In the genomic region with DNA sequence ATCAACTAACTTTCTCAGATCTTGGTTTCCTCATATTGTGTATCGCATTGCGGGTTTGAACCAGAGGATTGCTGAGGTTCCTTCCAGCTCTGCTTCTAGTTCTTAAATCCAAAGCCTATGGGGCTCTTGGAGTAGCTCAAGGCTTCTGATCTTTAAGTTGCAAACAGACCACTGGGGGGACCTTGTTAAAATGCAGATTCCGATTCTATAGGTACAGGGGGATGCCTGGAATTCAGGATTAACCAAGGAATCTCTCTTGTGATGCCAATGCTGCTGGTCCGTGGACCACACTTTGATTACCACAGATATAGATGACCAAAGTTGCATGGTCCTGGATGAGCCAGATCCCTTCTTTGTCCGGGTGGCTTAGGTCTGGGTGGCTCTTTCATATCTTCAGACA, we compare ENCODE assay signal across 12 cellular contexts.
DNase-seq lines count a peak whose midpoint lies in the region; ATAC-seq and TF ChIP-seq lines count a peak whose summit lies in the region.
"Had no signal": no experiment of that assay in that cellular context is flagged by ENCODE, and none has a peak within 500 bp of the region (broad histone marks: within the 10 kb centered on the region; RNA-seq: fewer than 3 reads in every experiment).

No MANE protein-coding gene starts in this region.

- H3K4me2 ChIP-seq in H9 (ENCODE audit: insufficient read depth, insufficient read length, low read length), result no peak overlapping the region

- no peak overlapping the region for H2BK12ac ChIP-seq in H9 (ENCODE audit: insufficient read length, low read depth, low read length)

- H3K27me3 Mint-ChIP-seq in H9 (ENCODE audit: low read depth) (no peaks in the 10 kb centered on the region; the same call in none of the 2 replicates), WTC11 (ENCODE audit: low read depth) (no peaks in the 10 kb centered on the region; the same call in 1 of the 2 replicates)
- H3K27me3 Mint-ChIP-seq in CD8-positive, alpha-beta T cell (ENCODE audit: low read depth), result no peaks in the 10 kb centered on the region

- no peaks in the 10 kb centered on the region for H3K36me3 ChIP-seq in iPS-20b (ENCODE audit: insufficient read depth, low read depth, low read length)
- H3K36me3 ChIP-seq in CD8-positive, alpha-beta T cell (ENCODE audit: insufficient read depth, low read length), result no peaks in the 10 kb centered on the region
- H3K36me3 ChIP-seq: BE2C had no signal

- H2AK5ac ChIP-seq in H9 (ENCODE audit: insufficient read length, low read length), result no peak overlapping the region

- no peak overlapping the region for H3K9ac ChIP-seq in H9 (ENCODE audit: extremely low read depth, insufficient read length, low read length)
- H3K9ac ChIP-seq in iPS-20b (ENCODE audit: low read depth, low read length), result no peak overlapping the region

- H3K4me1 Mint-ChIP-seq in H9 (peaks cover 42 to 43% of the 10 kb centered on the region in 2 experiments), WTC11 (peaks cover 28% of the 10 kb centered on the region)
- H3K4me1 Mint-ChIP-seq in CD8-positive, alpha-beta T cell (ENCODE audit: low read depth), result peaks cover 18% of the 10 kb centered on the region

- peaks cover 3 to 4% of the 10 kb centered on the region in 2 experiments; a peak in 2 of 5 replicates for H3K9me3 Mint-ChIP-seq in H9
- peaks cover 6% of the 10 kb centered on the region for H3K9me3 Mint-ChIP-seq in WTC11
- H3K9me3 Mint-ChIP-seq in CD8-positive, alpha-beta T cell, result no peaks in the 10 kb centered on the region

- H3K4me3 Mint-ChIP-seq in H9 (no peak overlapping the region), WTC11 (no peak overlapping the region)
- H3K4me3 Mint-ChIP-seq in CD8-positive, alpha-beta T cell, result no peak overlapping the region
- H3K4me3 Mint-ChIP-seq: CD4-positive, CD25-positive, alpha-beta regulatory T cell had no signal

- H3K36me3 Mint-ChIP-seq in H9 (ENCODE audit: insufficient read depth in 1 of 3, low read depth in 3 of 3) (peaks cover 0 to 8% (median 0%) of the 10 kb centered on the region in 3 experiments; a peak in 2 of 7 replicates), WTC11 (peaks cover 2% of the 10 kb centered on the region; the same call in 1 of the 2 replicates)
- no peaks in the 10 kb centered on the region for H3K36me3 Mint-ChIP-seq in CD8-positive, alpha-beta T cell
- H3K36me3 Mint-ChIP-seq: CD4-positive, CD25-positive, alpha-beta regulatory T cell had no signal

- H3K27me3 ChIP-seq in H9 (ENCODE audit: insufficient read depth, low read length), result no peaks in the 10 kb centered on the region
- no peaks in the 10 kb centered on the region for H3K27me3 ChIP-seq in iPS-20b (ENCODE audit: insufficient read depth, low read length)
- H3K27me3 ChIP-seq in CD8-positive, alpha-beta T cell (ENCODE audit: insufficient read depth, low read length), result no peaks in the 10 kb centered on the region
- H3K27me3 ChIP-seq: BE2C had no signal

- H3K56ac ChIP-seq in H9 (ENCODE audit: insufficient read length, low read depth, low read length), result no peak overlapping the region

- H3K4ac ChIP-seq in H9 (ENCODE audit: low read depth, low read length), result no peak overlapping the region

- no peak overlapping the region for H2BK20ac ChIP-seq in H9 (ENCODE audit: low read depth, low read length, poor library complexity, severe bottlenecking)

- H3K27ac Mint-ChIP-seq in H9, result no peak overlapping the region
- no peak overlapping the region for H3K27ac Mint-ChIP-seq in WTC11
- no peak overlapping the region for H3K27ac Mint-ChIP-seq in CD8-positive, alpha-beta T cell
- H3K27ac Mint-ChIP-seq: CD4-positive, CD25-positive, alpha-beta regulatory T cell had no signal

- H3K23ac ChIP-seq in H9 (ENCODE audit: insufficient read length, low read depth, low read length), result no peak overlapping the region

- H3K14ac ChIP-seq in H9 (ENCODE audit: insufficient read depth, low read length), result no peak overlapping the region

- H2BK5ac ChIP-seq in H9 (ENCODE audit: insufficient read length, low read length), result no peak overlapping the region

- no peaks in the 10 kb centered on the region for H4K20me1 ChIP-seq in H9 (ENCODE audit: control insufficient read depth, insufficient read depth, insufficient read length)

- H2BK120ac ChIP-seq in H9 (ENCODE audit: low read depth, low read length, poor library complexity, severe bottlenecking), result no peak overlapping the region

- H3K4me1 ChIP-seq in H9 (ENCODE audit: insufficient read depth, low read length), result no peaks in the 10 kb centered on the region; the same call in 1 of the 2 replicates
- H3K4me1 ChIP-seq in iPS-20b (ENCODE audit: insufficient read depth, low read length), result no peaks in the 10 kb centered on the region
- H3K4me1 ChIP-seq in CD8-positive, alpha-beta T cell (ENCODE audit: insufficient read depth, low read length), result no peaks in the 10 kb centered on the region
- H3K4me1 ChIP-seq: BE2C, Caco-2 had no signal

- H4K91ac ChIP-seq in H9 (ENCODE audit: insufficient read length, low read depth, low read length), result no peak overlapping the region

- intact Hi-C loops in CD8-positive, alpha-beta T cell (cut with DNase I, micrococcal nuclease), result no loop called here

- no CpG with 5 or more reads among the region's 5 CpGs for WGBS in H9 (ENCODE audit: extremely low coverage, insufficient read length, low lambda C conversion rate)

- ATAC-seq in WTC11, result peak; percentile 76
- no peak for ATAC-seq in CD8-positive, alpha-beta T cell
- ATAC-seq: HepG2 had no signal

- H2BK15ac ChIP-seq in H9 (ENCODE audit: low read depth, low read length), result no peak overlapping the region

- H3K79me2 ChIP-seq in H9 (ENCODE audit: insufficient read depth, low read length), result no peaks in the 10 kb centered on the region

- DNase-seq in H9 (no peak), WTC11 (ENCODE audit: low spot score) (no peak), NCI-H2107 (lab: John Stamatoyannopoulos, UW) (no peak)
- DNase-seq in CD8-positive, alpha-beta T cell, result no peak
- no peak for DNase-seq in stimulated activated CD8-positive, alpha-beta memory T cell treated with anti-CD3 and anti-CD28 coated beads, Interleukin-4, amount 100 ng/mL, for 48 hours
- DNase-seq: ACHN; BE2C; C1 segment of cervical spinal cord; Caco-2; CD4-positive, CD25-positive, alpha-beta regulatory T cell had no signal

- no peaks in the 10 kb centered on the region for H3K79me1 ChIP-seq in H9 (ENCODE audit: insufficient read depth, low read depth, low read length, poor library complexity, severe bottlenecking)

- H4K8ac ChIP-seq in H9 (replicated peaks; ENCODE audit: insufficient read length, low read depth, low read length), result no peak overlapping the region

- no peaks in the 10 kb centered on the region for H3K23me2 ChIP-seq in H9 (ENCODE audit: insufficient read length, low read depth, low read length, poor library complexity, severe bottlenecking)

- H3K18ac ChIP-seq in H9 (ENCODE audit: insufficient read length, low read depth, low read length), result no peak overlapping the region

- TF ChIP-seq CTCF in H9 (conservative IDR thresholded peaks at IDR 0.05) (0 out of 3 replicates have a peak, but pooled peaks have one; percentile 15), WTC11 (IDR thresholded peaks at IDR 0.05) (no peak)
- no peak for TF ChIP-seq CTCF in CD8-positive, alpha-beta T cell (IDR thresholded peaks at IDR 0.05)

- POLR2A ChIA-PET in WTC11 (lab: Charles Lee), result no interaction called here
- POLR2A ChIA-PET in CD8-positive, alpha-beta T cell (lab: Charles Lee), result interaction anchor here (0.7 kb wide), 1 partner anchor 239 kb away, joined by 4 read pairs; no protein-coding TSS in a partner anchor

- CTCF ChIA-PET in WTC11 (lab: Charles Lee), result interaction anchor here (0.8 to 1.0 kb wide), 2 partner anchors 9 to 119 kb away, joined by 4 to 5 read pairs; no protein-coding TSS in a partner anchor
- CTCF ChIA-PET in CD8-positive, alpha-beta T cell (lab: Charles Lee), result interaction anchor here (0.6 kb wide), 1 partner anchor 150 kb away, joined by 3 read pairs; no protein-coding TSS in a partner anchor

- H3K27ac ChIP-seq in H9 (ENCODE audit: insufficient read length, low read depth, low read length) (no peak overlapping the region), iPS-20b (ENCODE audit: low read length) (no peak overlapping the region)
- H3K27ac ChIP-seq in CD8-positive, alpha-beta T cell (ENCODE audit: low read depth, low read length), result no peak overlapping the region

- no peak overlapping the region for H2AFZ ChIP-seq in H9 (ENCODE audit: low read length)

- no peak overlapping the region for H4K5ac ChIP-seq in H9 (ENCODE audit: insufficient read length, low read depth, low read length)

- H3K9me3 ChIP-seq in H9 (ENCODE audit: control insufficient read depth, low read depth, low read length) (no peaks in the 10 kb centered on the region), iPS-20b (ENCODE audit: insufficient read depth, low read depth, low read length) (no peaks in the 10 kb centered on the region)
- no peaks in the 10 kb centered on the region for H3K9me3 ChIP-seq in CD8-positive, alpha-beta T cell (ENCODE audit: low read length)
- H3K9me3 ChIP-seq: BE2C, Caco-2 had no signal

- H3K4me3 ChIP-seq in iPS-20b (ENCODE audit: low read length), result peak overlapping the region; percentile 1; the same call in 1 of the 2 replicates
- no peak overlapping the region for H3K4me3 ChIP-seq in CD8-positive, alpha-beta T cell (ENCODE audit: low read depth, low read length)

- no peak overlapping the region for H3T11ph ChIP-seq in H9 (ENCODE audit: low read length)

TF ChIP-seq in WTC11, 78 proteins besides CTCF, POLR2A, EP300 and RAD21 (continues in another document):
- TF ChIP-seq, protein P1, sequence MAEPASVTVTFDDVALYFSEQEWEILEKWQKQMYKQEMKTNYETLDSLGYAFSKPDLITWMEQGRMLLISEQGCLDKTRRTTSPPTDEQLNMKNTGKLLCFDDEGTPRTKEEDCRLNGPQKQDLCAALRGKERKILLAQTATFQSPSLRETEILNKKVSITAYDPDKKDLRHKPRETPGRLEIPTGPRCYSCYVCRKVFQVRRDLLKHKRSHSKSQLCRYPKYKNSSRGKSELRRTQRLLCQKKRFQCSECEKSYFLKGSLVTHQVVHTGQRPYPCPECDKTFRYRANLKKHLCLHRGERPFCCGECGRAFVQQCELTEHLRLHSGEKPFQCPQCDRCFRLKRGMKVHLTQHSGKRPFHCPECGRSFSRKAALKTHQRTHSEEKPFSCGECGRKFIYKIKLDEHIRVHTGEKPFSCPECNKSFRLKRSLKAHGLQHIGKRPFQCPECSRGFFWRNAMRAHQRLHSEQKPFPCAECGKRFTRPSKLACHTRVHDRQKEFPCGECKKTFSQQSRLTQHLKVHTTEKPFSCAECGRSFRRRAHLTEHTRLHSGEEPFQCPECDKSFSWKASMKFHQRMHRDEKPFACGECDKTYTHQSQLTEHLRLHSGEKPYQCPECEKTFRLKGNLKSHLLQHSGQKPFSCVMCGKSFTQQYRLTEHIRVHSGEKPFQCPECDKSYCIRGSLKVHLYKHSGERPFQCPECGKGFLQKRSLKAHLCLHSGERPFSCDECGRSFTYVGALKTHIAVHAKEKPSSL (CRISPR knock-in tag; conservative IDR thresholded peaks at IDR 0.05), result no peak
- no peak for TF ChIP-seq ELF4 (CRISPR knock-in tag; IDR thresholded peaks at IDR 0.05; ENCODE audit: low read depth)
